In the genomic region with DNA sequence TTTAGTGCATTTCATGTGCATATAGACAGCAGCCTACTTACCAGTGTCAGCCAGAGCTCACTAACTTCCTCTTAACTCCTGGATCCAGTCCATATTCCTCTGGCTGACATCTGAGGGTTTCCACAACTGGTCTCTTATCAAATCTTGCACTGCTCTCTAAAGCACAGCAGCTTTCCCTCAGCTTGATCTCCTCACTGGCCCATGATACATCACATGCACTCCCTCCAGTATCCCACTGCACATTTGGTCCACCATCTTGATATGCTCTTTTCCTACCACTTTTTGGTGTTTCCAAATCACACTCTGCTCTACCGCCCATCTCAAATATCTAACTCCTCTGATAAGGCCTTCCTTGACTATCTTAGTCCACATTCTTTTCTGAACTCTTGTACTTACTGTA, we compare ENCODE assay signal across 13 cellular contexts.
A peak's percentile ranks its signal among the peaks of the same experiment; 100 is the strongest.
DNase-seq lines count a peak whose midpoint lies in the region; ATAC-seq and TF ChIP-seq lines count a peak whose summit lies in the region.
"Had no signal": no experiment of that assay in that cellular context is flagged by ENCODE, and none has a peak within 500 bp of the region (broad histone marks: within the 10 kb centered on the region; RNA-seq: fewer than 3 reads in every experiment).

No MANE protein-coding gene starts in this region.

- peak overlapping the region; percentile 78 to 79 for H3K27ac ChIP-seq in coronary artery
- H3K27ac ChIP-seq: A549, SJCRH30 had no signal

- intact Hi-C loops in Right ventricle myocardium inferior (cut with DNase I) = loop anchor here (2.0 to 5.0 kb wide), 2 partner anchors 105 to 151 kb away; a partner anchor contains a TSS
- intact Hi-C loops in cardiac septum (cut with DNase I) = loop anchor here (2.0 to 5.0 kb wide), 4 partner anchors 64 to 151 kb away; no protein-coding TSS in a partner anchor

- ATAC-seq in Right ventricle myocardium inferior = peak; percentile 78
- ATAC-seq: A549 had no signal

- no peak overlapping the region for H3K4me3 ChIP-seq in coronary artery
- H3K4me3 ChIP-seq: A549, SJCRH30 had no signal

- DNase-seq in Right ventricle myocardium inferior (ENCODE audit: missing footprints) (no peak), cardiac septum (ENCODE audit: low spot score) (no peak), coronary artery (ENCODE audit: low spot score) (no peak), medulla oblongata (ENCODE audit: extremely low spot score) (peak; percentile 81), NCI-H526 (lab: John Stamatoyannopoulos, UW) (no peak), NCI-H748 (lab: John Stamatoyannopoulos, UW; ENCODE audit: unreplicated experiment) (no peak), A172 (ENCODE audit: low spot score) (no peak)
- DNase-seq in activated CD8-positive, alpha-beta memory T cell treated with anti-CD3 and anti-CD28 coated beads for 24 hours = no peak
- DNase-seq: activated CD4-positive, alpha-beta T cell treated with anti-CD3 and anti-CD28 coated beads, Interleukin-2, amount 10 ng/mL, durations not matched to agents 7 days and 5 days; EL; NCI-H2107; SJCRH30 had no signal

- no peak for TF ChIP-seq CTCF in coronary artery (IDR thresholded peaks at IDR 0.05)
